Comparison of ENCODE assay signal across 8 cellular contexts in the genomic region with DNA sequence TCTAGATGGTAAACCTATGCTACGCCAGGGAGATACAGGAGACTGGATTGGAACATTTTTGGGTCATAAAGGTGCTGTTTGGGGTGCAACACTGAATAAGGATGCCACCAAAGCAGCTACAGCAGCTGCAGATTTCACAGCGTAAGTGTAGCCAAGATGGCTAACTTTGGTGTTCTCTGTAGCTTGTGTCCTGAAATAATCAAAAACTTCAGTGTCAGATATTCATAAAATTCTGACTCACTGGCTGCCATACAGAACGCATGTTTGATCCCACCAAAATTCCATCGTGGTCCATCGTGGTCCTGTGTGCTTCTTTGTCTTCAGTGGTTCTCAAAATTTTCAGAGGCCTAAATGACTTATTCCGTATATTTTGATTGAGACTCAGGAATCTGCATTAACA. TPM values are rescaled to one million over a fixed set of nuclear protein-coding genes. Genes with fewer than 3 reads are reported as not detected.
DNase-seq lines count a peak whose midpoint lies in the region; ATAC-seq and TF ChIP-seq lines count a peak whose summit lies in the region.

No MANE protein-coding gene starts in this region.

- DNase-seq in CD8-positive, alpha-beta memory T cell = no peak
- DNase-seq in NT2/D1 (ENCODE audit: low read depth, low spot score) (no peak), endodermal cell (no peak), neuronal stem cell (ENCODE audit: low spot score) (no peak), HEK293T (ENCODE audit: extremely low spot score) (no peak)

- H4K8ac ChIP-seq in neuronal stem cell (ENCODE audit: low read depth, low read length) = no peak overlapping the region

- peak overlapping the region; percentile 91 to 100 (median 99) for H3K4me3 Mint-ChIP-seq in CD8-positive, alpha-beta memory T cell
- peak overlapping the region; percentile 97 for H3K4me3 Mint-ChIP-seq in endodermal cell

- CTCF ChIA-PET in CD8-positive, alpha-beta memory T cell (lab: Charles Lee) = interaction anchor here (1.0 to 1.5 kb wide), 2 partner anchors 27 to 351 kb away, joined by 3 read pairs; partner anchors contain the start of gene DERA
- CTCF ChIA-PET in HEK293T (lab: Yijun Ruan, JAX) = interaction anchor here (0.7 to 1.5 kb wide), 3 partner anchors 10 to 16 kb away, joined by 3 to 5 read pairs (median 4); no protein-coding TSS in a partner anchor

- ATAC-seq in GM19351 (IDR thresholded peaks at IDR 0.05; ENCODE audit: unreplicated experiment) (no peak), HG03135 (IDR thresholded peaks at IDR 0.05; ENCODE audit: unreplicated experiment) (no peak), GM19467 (IDR thresholded peaks at IDR 0.05; ENCODE audit: unreplicated experiment) (no peak)

- H3K36me3 ChIP-seq in CD8-positive, alpha-beta memory T cell (ENCODE audit: insufficient read depth, low read length) = peaks cover 9% of the 10 kb centered on the region
- peaks cover 50% of the 10 kb centered on the region for H3K36me3 ChIP-seq in NT2/D1 (ENCODE audit: insufficient read depth, insufficient read length, low read length)
- H3K36me3 ChIP-seq in endodermal cell (ENCODE audit: control insufficient read depth, insufficient read depth, low read length) = peaks cover 39% of the 10 kb centered on the region
- H3K36me3 ChIP-seq in neuronal stem cell (replicated peaks in 1 of 2; ENCODE audit: control insufficient read depth in 2 of 2, insufficient read depth in 2 of 2, low read length in 2 of 2) = peaks cover 3 to 49% of the 10 kb centered on the region in 2 donors

- H3K27ac ChIP-seq in CD8-positive, alpha-beta memory T cell (ENCODE audit: low read depth, low read length) = peak overlapping the region; percentile 99
- H3K27ac ChIP-seq in endodermal cell (ENCODE audit: low read depth, low read length) (no peak overlapping the region), neuronal stem cell (replicated peaks; ENCODE audit: low read length) (no peak overlapping the region)

- H2AFZ ChIP-seq in neuronal stem cell (ENCODE audit: low read length) = no peak overlapping the region

- H3K4ac ChIP-seq in neuronal stem cell (ENCODE audit: low read length) = no peak overlapping the region

- H2AK5ac ChIP-seq in neuronal stem cell (ENCODE audit: low read depth, low read length) = no peak overlapping the region

- H3K27ac Mint-ChIP-seq in CD8-positive, alpha-beta memory T cell = peak overlapping the region; percentile 98 to 100 (median 100)
- H3K27ac Mint-ChIP-seq in endodermal cell = peak overlapping the region; percentile 99

- H3K4me1 Mint-ChIP-seq in CD8-positive, alpha-beta memory T cell = peaks cover 68 to 77% (median 70%) of the 10 kb centered on the region in 3 donors
- peaks cover 38% of the 10 kb centered on the region for H3K4me1 Mint-ChIP-seq in endodermal cell

- no peaks in the 10 kb centered on the region for H3K27me3 Mint-ChIP-seq in CD8-positive, alpha-beta memory T cell
- no peaks in the 10 kb centered on the region for H3K27me3 Mint-ChIP-seq in endodermal cell (ENCODE audit: insufficient read depth)

- POLR2A ChIA-PET in CD8-positive, alpha-beta memory T cell (lab: Charles Lee) = interaction anchor here (2.0 kb wide), 1 partner anchor 27 kb away, joined by 12 read pairs; the partner anchor contains the start of gene DERA
- POLR2A ChIA-PET in HEK293T (lab: Yijun Ruan, JAX) = interaction anchor here (0.9 to 2.5 kb wide), 7 partner anchors 11 to 27 kb away, joined by 3 to 19 read pairs (median 4); partner anchors contain the start of gene DERA

- no peak overlapping the region for H2BK120ac ChIP-seq in neuronal stem cell (ENCODE audit: low read depth, low read length)

- no peak for TF ChIP-seq CTCF in endodermal cell (conservative IDR thresholded peaks at IDR 0.05)

- no peak overlapping the region for H2BK12ac ChIP-seq in neuronal stem cell (ENCODE audit: low read length)

- peak overlapping the region; percentile 40 for H3K4me3 ChIP-seq in CD8-positive, alpha-beta memory T cell (ENCODE audit: low read length)
- peak overlapping the region; percentile 99 for H3K4me3 ChIP-seq in NT2/D1 (ENCODE audit: insufficient read length, low read depth)
- peak overlapping the region; percentile 96 for H3K4me3 ChIP-seq in endodermal cell (ENCODE audit: low read length)
- peak overlapping the region; percentile 30 to 89 for H3K4me3 ChIP-seq in neuronal stem cell (ENCODE audit: low read length in 2 of 2)

- peaks cover 38% of the 10 kb centered on the region for H3K4me1 ChIP-seq in CD8-positive, alpha-beta memory T cell (ENCODE audit: insufficient read depth, low read length)
- no peaks in the 10 kb centered on the region for H3K4me1 ChIP-seq in NT2/D1 (ENCODE audit: insufficient read depth, insufficient read length)
- no peaks in the 10 kb centered on the region for H3K4me1 ChIP-seq in endodermal cell (ENCODE audit: control insufficient read depth, insufficient read depth, low read length)
- peaks cover 2 to 6% of the 10 kb centered on the region in 2 donors for H3K4me1 ChIP-seq in neuronal stem cell (ENCODE audit: control insufficient read depth in 2 of 2, insufficient read depth in 1 of 2, low read depth in 1 of 2, low read length in 2 of 2)

- no peaks in the 10 kb centered on the region for H3K9me3 Mint-ChIP-seq in CD8-positive, alpha-beta memory T cell
- H3K9me3 Mint-ChIP-seq in endodermal cell = no peaks in the 10 kb centered on the region

- H3K36me3 Mint-ChIP-seq in CD8-positive, alpha-beta memory T cell = peaks cover 2 to 57% (median 6%) of the 10 kb centered on the region in 3 donors
- peaks cover 36% of the 10 kb centered on the region for H3K36me3 Mint-ChIP-seq in endodermal cell (ENCODE audit: low read depth)

- H3K18ac ChIP-seq in neuronal stem cell (ENCODE audit: low read length) = no peak overlapping the region

- 46% methylated on average over 6 of the region's 6 CpGs for WGBS in endodermal cell (ENCODE audit: insufficient coverage in 1 of 2, insufficient read length in 1 of 2), 2 experiments
- WGBS in neuronal stem cell (ENCODE audit: extremely low coverage in 2 of 2, insufficient read length in 2 of 2, insufficient replicate concordance in 1 of 2), 2 donors = no CpG with 5 or more reads among the region's 6 CpGs

- H3K9me3 ChIP-seq in CD8-positive, alpha-beta memory T cell (ENCODE audit: low read length) = no peaks in the 10 kb centered on the region
- H3K9me3 ChIP-seq in NT2/D1 (ENCODE audit: insufficient read depth, low read length) (no peaks in the 10 kb centered on the region), endodermal cell (ENCODE audit: control insufficient read depth, low read length) (no peaks in the 10 kb centered on the region), neuronal stem cell (replicated peaks in 1 of 2; ENCODE audit: control insufficient read depth in 2 of 2, insufficient read depth in 1 of 2, low read depth in 1 of 2, low read length in 2 of 2) (no peaks in the 10 kb centered on the region)

- no peak overlapping the region for H4K91ac ChIP-seq in neuronal stem cell (ENCODE audit: low read depth, low read length, poor library complexity)

- no peaks in the 10 kb centered on the region for H3K27me3 ChIP-seq in CD8-positive, alpha-beta memory T cell (ENCODE audit: insufficient read depth, low read length, poor library complexity, severe bottlenecking)
- H3K27me3 ChIP-seq in NT2/D1 (ENCODE audit: insufficient read depth, insufficient read length) (no peaks in the 10 kb centered on the region), endodermal cell (ENCODE audit: control insufficient read depth, insufficient read depth, low read length, poor library complexity, severe bottlenecking) (no peaks in the 10 kb centered on the region), neuronal stem cell (ENCODE audit: control insufficient read depth in 3 of 3, insufficient read depth in 3 of 3, low read depth in 1 of 3, low read length in 3 of 3) (no peaks in the 10 kb centered on the region)

- no peak overlapping the region for H2BK15ac ChIP-seq in neuronal stem cell (ENCODE audit: low read length)

- H3K23ac ChIP-seq in neuronal stem cell (ENCODE audit: low read depth, low read length, poor library complexity) = no peak overlapping the region

- H3K4me2 ChIP-seq in neuronal stem cell (ENCODE audit: insufficient read depth, low read length, poor library complexity, severe bottlenecking) = peak overlapping the region; percentile 51

- H3K79me1 ChIP-seq in neuronal stem cell (ENCODE audit: low read depth, low read length) = peaks cover 2% of the 10 kb centered on the region

- H3K14ac ChIP-seq in neuronal stem cell (ENCODE audit: low read length) = no peak overlapping the region

- H2BK5ac ChIP-seq in neuronal stem cell (ENCODE audit: low read length) = no peak overlapping the region

- H3K9ac ChIP-seq in NT2/D1 (ENCODE audit: insufficient read length, low read depth) (peak overlapping the region; percentile 99), endodermal cell (ENCODE audit: extremely low read depth, low read length, poor library complexity, severe bottlenecking) (peak overlapping the region; percentile 95), neuronal stem cell (ENCODE audit: low read depth, low read length, poor library complexity) (no peak overlapping the region)

TF ChIP-seq in HEK293T, 16 proteins besides CTCF, POLR2A, EP300 and RAD21:
- no peak for TF ChIP-seq HDGF (IDR thresholded peaks at IDR 0.05; ENCODE audit: borderline replicate concordance)
- no peak for TF ChIP-seq NFRKB (IDR thresholded peaks at IDR 0.05)
- TF ChIP-seq FOXM1 (IDR thresholded peaks at IDR 0.05; ENCODE audit: borderline replicate concordance) = no peak
- TF ChIP-seq SUZ12 (IDR thresholded peaks at IDR 0.05) = no peak

RNA-seq across cellular contexts. Expression of gene STRAP, which starts 1.3 kb away (rescaled TPM):
- 100 to 1,000 TPM; 179 to 185 TPM for total RNA-seq in CD8-positive, alpha-beta memory T cell
- polyA plus RNA-seq in CD8-positive, alpha-beta memory T cell = 112 TPM
- 100 to 1,000 TPM; 188 to 362 TPM for total RNA-seq in endodermal cell
- 183 TPM for polyA plus RNA-seq in endodermal cell (2013, experiment 1 of 2)
- polyA plus RNA-seq in endodermal cell (2013, experiment 2 of 2) = 196 TPM
- 242 TPM for polyA plus RNA-seq in neuronal stem cell (2013, experiment 1 of 2)
- polyA plus RNA-seq in neuronal stem cell (2013, experiment 2 of 2) = 246 TPM

RNA-seq across cellular contexts. Expression of gene DERA, which starts 27.6 kb away (rescaled TPM):
- 10 to 100 TPM; 25.2 to 26.6 TPM for total RNA-seq in CD8-positive, alpha-beta memory T cell
- polyA plus RNA-seq in CD8-positive, alpha-beta memory T cell = 25.8 TPM
- total RNA-seq in endodermal cell = 100 to 1,000 TPM in 1 of 2 donors, 10 to 100 TPM in 1; 81.7 to 125 TPM
- 57.7 TPM for polyA plus RNA-seq in endodermal cell (2013, experiment 1 of 2)
- polyA plus RNA-seq in endodermal cell (2013, experiment 2 of 2) = 52.7 TPM
- polyA plus RNA-seq in neuronal stem cell (2013, experiment 1 of 2) = 50.5 TPM
- polyA plus RNA-seq in neuronal stem cell (2013, experiment 2 of 2) = 50.3 TPM

Comparison
In these comparisons a context has a peak if more than half of its experiments do, and no peak if none do; other contexts are left out.
1. H3K4me3 ChIP-seq: peak in every context shown above with its lines; median percentile 99 in NT2/D1; 96 in endodermal cell; 60 in neuronal stem cell; 40 in CD8-positive, alpha-beta memory T cell.